In the genomic region with DNA sequence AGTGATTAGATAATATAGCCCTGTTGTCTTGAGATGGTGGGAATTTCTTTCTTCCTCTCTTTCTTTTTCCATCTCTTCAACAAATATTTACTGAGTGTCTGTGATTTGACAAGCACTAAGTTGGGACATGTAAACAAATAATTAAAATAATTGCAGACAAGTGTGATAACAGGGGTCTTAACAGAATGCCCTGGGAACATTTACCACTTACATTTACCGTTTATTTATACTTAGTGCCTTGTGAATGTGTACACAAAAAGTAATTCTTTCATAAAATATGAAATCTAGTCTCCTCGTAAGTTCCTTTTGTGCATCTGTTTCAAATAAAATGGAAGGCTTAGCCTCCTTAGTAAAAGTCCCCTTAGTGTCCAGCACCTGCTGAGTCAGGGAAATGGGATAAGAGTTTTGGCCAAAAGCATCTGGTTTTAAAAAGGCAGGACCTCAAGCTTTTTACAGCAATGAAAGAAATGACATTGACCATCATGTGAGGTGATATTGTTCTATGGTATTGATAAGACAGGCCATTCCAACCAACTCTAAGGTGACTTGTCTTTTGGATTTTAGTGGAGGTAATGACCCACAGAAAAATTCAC, we compare ENCODE assay signal across 35 cellular contexts.
"Had no signal": no experiment of that assay in that cellular context is flagged by ENCODE, and none has a peak within 500 bp of the region (broad histone marks: within the 10 kb centered on the region; RNA-seq: fewer than 3 reads in every experiment).

No MANE protein-coding gene starts in this region.

- ATAC-seq: activated CD4-positive, CD25-positive, alpha-beta regulatory T cell treated with anti-CD3 and anti-CD28 coated beads, Interleukin-2, amount 50 U/mL, for 24 hours; activated CD8-positive, alpha-beta memory T cell treated with anti-CD3 and anti-CD28 coated beads, Interleukin-2, amount 10 ng/mL, durations not matched to agents 7 days and 5 days; activated CD8-positive, alpha-beta T cell treated with anti-CD3 and anti-CD28 coated beads, Interleukin-2, amount 10 ng/mL, durations not matched to agents 7 days and 5 days; activated naive CD8-positive, alpha-beta T cell treated with anti-CD3 and anti-CD28 coated beads, Interleukin-2, amount 50 U/mL, for 24 hours; body of pancreas; esophagus mucosa; gastroesophageal sphincter; T-helper 17 cell had no signal

- FAIRE-seq: colon, endometrium had no signal

- H3K27ac ChIP-seq: adrenal gland, body of pancreas, gastroesophageal sphincter, WERI-Rb-1 had no signal

- H3K27me3 ChIP-seq: adrenal gland, body of pancreas, gastroesophageal sphincter had no signal

- H3K4me1 ChIP-seq: adrenal gland, body of pancreas, gastroesophageal sphincter had no signal

- DNase-seq: activated B cell treated with CpG ODN at 0.5 μM for 24 hours; activated CD4-positive, alpha-beta T cell treated with anti-CD3 and anti-CD28 coated beads for 48 hours; activated CD4-positive, alpha-beta T cell treated with anti-CD3 and anti-CD28 coated beads, Interleukin-2, amount 50 U/mL, for 1 hour; activated CD4-positive, alpha-beta T cell treated with anti-CD3 and anti-CD28 coated beads, Interleukin-2, amount 50 U/mL, for 48 hours; activated CD8-positive, alpha-beta memory T cell treated with anti-CD3 and anti-CD28 coated beads, Interleukin-2, amount 10 ng/mL, durations not matched to agents 7 days and 5 days; activated CD8-positive, alpha-beta memory T cell treated with anti-CD3 and anti-CD28 coated beads, Interleukin-2, amount 50 U/mL, for 4 hours; activated CD8-positive, alpha-beta T cell treated with anti-CD3 and anti-CD28 coated beads, Interleukin-2, amount 10 ng/mL, durations not matched to agents 7 days and 5 days; activated effector memory CD4-positive, alpha-beta T cell treated with anti-CD3 and anti-CD28 coated beads, Interleukin-2, amount 50 U/mL, for 16 hours; activated naive CD4-positive, alpha-beta T cell treated with anti-CD3 and anti-CD28 coated beads for 36 hours; activated naive CD8-positive, alpha-beta T cell treated with anti-CD3 and anti-CD28 coated beads for 36 hours; activated naive CD8-positive, alpha-beta T cell treated with anti-CD3 and anti-CD28 coated beads, Interleukin-2, amount 50 U/mL, for 24 hours; activated T-cell treated with anti-CD3 and anti-CD28 coated beads, Interleukin-2, amount 50 U/mL, for 1 hour; activated T-cell treated with anti-CD3 and anti-CD28 coated beads, Interleukin-2, amount 50 U/mL, for 48 hours; adrenal gland; amygdala; aorta; body of pancreas; caudate nucleus; cortex of kidney; dermis blood vessel endothelial cell; effector CD4-positive, alpha-beta T cell; foreskin melanocyte; T-helper 1 cell; T-helper 17 cell; T1000; WERI-Rb-1 had no signal

- H3K9me3 ChIP-seq: adrenal gland, body of pancreas, gastroesophageal sphincter had no signal

- H3K36me3 ChIP-seq: adrenal gland, gastroesophageal sphincter, WERI-Rb-1 had no signal

- H3K4me1 Mint-ChIP-seq: activated B cell treated with CpG ODN at 0.5 μM for 24 hours; activated CD8-positive, alpha-beta memory T cell treated with anti-CD3 and anti-CD28 coated beads, Interleukin-2, amount 10 ng/mL, durations not matched to agents 7 days and 5 days; activated naive CD4-positive, alpha-beta T cell treated with anti-CD3 and anti-CD28 coated beads, Interleukin-2, amount 50 U/mL, for 24 hours; activated naive CD8-positive, alpha-beta T cell treated with anti-CD3 and anti-CD28 coated beads for 36 hours; activated naive CD8-positive, alpha-beta T cell treated with anti-CD3 and anti-CD28 coated beads, Interleukin-2, amount 50 U/mL, for 24 hours had no signal

- H3K36me3 Mint-ChIP-seq: activated CD8-positive, alpha-beta memory T cell treated with anti-CD3 and anti-CD28 coated beads, Interleukin-2, amount 10 ng/mL, durations not matched to agents 7 days and 5 days; activated naive CD4-positive, alpha-beta T cell treated with anti-CD3 and anti-CD28 coated beads, Interleukin-2, amount 50 U/mL, for 24 hours; activated naive CD8-positive, alpha-beta T cell treated with anti-CD3 and anti-CD28 coated beads for 36 hours had no signal

- H3K27me3 Mint-ChIP-seq: activated B cell treated with CpG ODN at 0.5 μM for 24 hours; activated CD8-positive, alpha-beta memory T cell treated with anti-CD3 and anti-CD28 coated beads, Interleukin-2, amount 10 ng/mL, durations not matched to agents 7 days and 5 days; activated naive CD4-positive, alpha-beta T cell treated with anti-CD3 and anti-CD28 coated beads, Interleukin-2, amount 50 U/mL, for 24 hours; activated naive CD8-positive, alpha-beta T cell treated with anti-CD3 and anti-CD28 coated beads for 36 hours; activated naive CD8-positive, alpha-beta T cell treated with anti-CD3 and anti-CD28 coated beads, Interleukin-2, amount 50 U/mL, for 24 hours; T-helper 17 cell had no signal

- H3K9me3 Mint-ChIP-seq: activated naive CD4-positive, alpha-beta T cell treated with anti-CD3 and anti-CD28 coated beads for 36 hours; activated naive CD8-positive, alpha-beta T cell treated with anti-CD3 and anti-CD28 coated beads for 36 hours; activated naive CD8-positive, alpha-beta T cell treated with anti-CD3 and anti-CD28 coated beads, Interleukin-2, amount 50 U/mL, for 24 hours; activated T-helper 2 cell treated with anti-CD3 and anti-CD28 coated beads, Interferon-gamma antibody, Interleukin-2, Interleukin-4, amounts not matched to agents 10 μg/mL and 5 μg/mL and 100 μg/mL, durations not matched to agents 14 hours and 24 hours and 36 hours had no signal

- H3K4me3 ChIP-seq: adrenal gland, body of pancreas, gastroesophageal sphincter had no signal

- H3K27ac Mint-ChIP-seq: activated B cell treated with CpG ODN at 0.5 μM for 24 hours; activated CD8-positive, alpha-beta memory T cell treated with anti-CD3 and anti-CD28 coated beads, Interleukin-2, amount 10 ng/mL, durations not matched to agents 7 days and 5 days; activated CD8-positive, alpha-beta T cell treated with anti-CD3 and anti-CD28 coated beads, Interleukin-2, amount 10 ng/mL, durations not matched to agents 7 days and 5 days; activated naive CD4-positive, alpha-beta T cell treated with anti-CD3 and anti-CD28 coated beads for 36 hours; activated naive CD4-positive, alpha-beta T cell treated with anti-CD3 and anti-CD28 coated beads, Interleukin-2, amount 50 U/mL, for 24 hours; activated naive CD8-positive, alpha-beta T cell treated with anti-CD3 and anti-CD28 coated beads for 36 hours; activated naive CD8-positive, alpha-beta T cell treated with anti-CD3 and anti-CD28 coated beads, Interleukin-2, amount 50 U/mL, for 24 hours; activated T-helper 1 cell treated with anti-CD3 and anti-CD28 coated beads, Interleukin-12 subunit alpha, Interleukin-12 subunit beta, Interleukin-2, Interleukin-4 antibody, amounts not matched to agents 30 ng/mL and 10 ng/mL and 1 ng/mL, durations not matched to agents 14 hours and 24 hours and 36 hours; activated T-helper 2 cell treated with anti-CD3 and anti-CD28 coated beads, Interferon-gamma antibody, Interleukin-2, Interleukin-4, amounts not matched to agents 10 μg/mL and 5 μg/mL and 100 μg/mL, durations not matched to agents 14 hours and 24 hours and 36 hours; T-helper 17 cell; T-helper 2 cell treated with Interferon-gamma antibody and Interleukin-4, amounts not matched to agents 5 μg/mL and 100 μg/mL, for 36 hours had no signal

- H3K4me3 Mint-ChIP-seq: activated B cell treated with CpG ODN at 0.5 μM for 24 hours; activated CD8-positive, alpha-beta memory T cell treated with anti-CD3 and anti-CD28 coated beads, Interleukin-2, amount 10 ng/mL, durations not matched to agents 7 days and 5 days; activated CD8-positive, alpha-beta T cell treated with anti-CD3 and anti-CD28 coated beads, Interleukin-2, amount 10 ng/mL, durations not matched to agents 7 days and 5 days; activated naive CD4-positive, alpha-beta T cell treated with anti-CD3 and anti-CD28 coated beads for 36 hours; activated naive CD4-positive, alpha-beta T cell treated with anti-CD3 and anti-CD28 coated beads, Interleukin-2, amount 50 U/mL, for 24 hours; activated naive CD8-positive, alpha-beta T cell treated with anti-CD3 and anti-CD28 coated beads for 36 hours; activated naive CD8-positive, alpha-beta T cell treated with anti-CD3 and anti-CD28 coated beads, Interleukin-2, amount 50 U/mL, for 24 hours; activated T-helper 1 cell treated with anti-CD3 and anti-CD28 coated beads, Interleukin-12 subunit alpha, Interleukin-12 subunit beta, Interleukin-2, Interleukin-4 antibody, amounts not matched to agents 30 ng/mL and 10 ng/mL and 1 ng/mL, durations not matched to agents 14 hours and 24 hours and 36 hours; T-helper 17 cell; T-helper 2 cell treated with Interferon-gamma antibody and Interleukin-4, amounts not matched to agents 5 μg/mL and 100 μg/mL, for 36 hours had no signal
